ENCODE assay signal across 10 cellular contexts in genomic region chr5:95697781-95698681, GRCh38. TPM values are rescaled to one million over a fixed set of nuclear protein-coding genes. Genes with fewer than 3 reads are reported as not detected.
DNase-seq lines count a peak whose midpoint lies in the region; ATAC-seq and TF ChIP-seq lines count a peak whose summit lies in the region.
"Had no signal": no experiment of that assay in that cellular context is flagged by ENCODE, and none has a peak within 500 bp of the region (broad histone marks: within the 10 kb centered on the region; RNA-seq: fewer than 3 reads in every experiment).

No MANE protein-coding gene starts in this region.

- no peak overlapping the region for H4K12ac ChIP-seq in trophoblast cell (ENCODE audit: low read depth, low read length)

- H4K91ac ChIP-seq in trophoblast cell (ENCODE audit: low read depth, low read length) = peak overlapping the region; percentile 11

- no peak overlapping the region for H2AK5ac ChIP-seq in trophoblast cell (ENCODE audit: low read length)

- H2AFZ ChIP-seq in PC-3 (ENCODE audit: low read length) = peak overlapping the region; percentile 7; the same call in 1 of the 2 replicates
- H2AFZ ChIP-seq in trophoblast cell (ENCODE audit: insufficient read depth, low read length, poor library complexity) = no peak overlapping the region

- ATAC-seq in PC-3 (peak; percentile 29; the same call in 1 of the 2 replicates), HG02870 (IDR thresholded peaks at IDR 0.05; ENCODE audit: unreplicated experiment) (no peak), left cardiac atrium (no peak), GM18520 (IDR thresholded peaks at IDR 0.05; ENCODE audit: unreplicated experiment) (no peak)
- ATAC-seq: CD8-positive, alpha-beta T cell had no signal

- TF ChIP-seq CTCF in PC-3 (conservative IDR thresholded peaks at IDR 0.05; ENCODE audit: low read depth, low read length) = no peak

- H4K20me1 ChIP-seq in PC-3 (ENCODE audit: low read length) = no peaks in the 10 kb centered on the region

- CTCF ChIA-PET in PC-3 (lab: Charles Lee) = no interaction called here

- H3K27ac ChIP-seq in PC-3 (ENCODE audit: low read length) (no peak overlapping the region), trophoblast cell (ENCODE audit: low read depth, low read length) (peak overlapping the region; percentile 94)
- H3K27ac ChIP-seq: right atrium auricular region had no signal

- H3K4me2 ChIP-seq in PC-3 (ENCODE audit: low read length) (no peak overlapping the region), trophoblast cell (ENCODE audit: low read length) (no peak overlapping the region)

- H3K4me1 ChIP-seq in PC-3 (ENCODE audit: insufficient read depth, low read length) (peaks cover 6% of the 10 kb centered on the region; the same call in 1 of the 2 replicates), trophoblast cell (ENCODE audit: control insufficient read depth in 1 of 2, insufficient read depth in 2 of 2, low read length in 2 of 2) (peaks cover 13 to 15% of the 10 kb centered on the region in 2 experiments)
- H3K4me1 ChIP-seq: right atrium auricular region had no signal

- H3K9ac ChIP-seq in PC-3 (ENCODE audit: low read length) (no peak overlapping the region), trophoblast cell (ENCODE audit: low read length) (no peak overlapping the region)

- BruUV-seq in PC-3 (replicated peaks; lab: Mats Ljungman, UMichigan) = no TSS peak

- H3K4ac ChIP-seq in trophoblast cell (ENCODE audit: low read depth, low read length) = no peak overlapping the region

- no peak overlapping the region for H3K14ac ChIP-seq in trophoblast cell (ENCODE audit: low read length)

- H3K79me1 ChIP-seq in trophoblast cell (ENCODE audit: low read length) = peaks cover 39% of the 10 kb centered on the region

- no peaks in the 10 kb centered on the region for H3K9me2 ChIP-seq in PC-3 (replicated peaks; ENCODE audit: low read length)

- DNase-seq in EH (ENCODE audit: low read depth) = peak; percentile 72
- DNase-seq in PC-3 = peak; percentile 40
- peak; percentile 10 for DNase-seq in fibroblast of peridontal ligament (ENCODE audit: extremely low read depth)
- DNase-seq in trophoblast cell = peak; percentile 87 to 98
- DNase-seq in left cardiac atrium = no peak
- DNase-seq: CD8-positive, alpha-beta T cell; NCI-H748 treated with DMSO at 0.1 percent for 48 hours had no signal

- no peak overlapping the region for H3K18ac ChIP-seq in trophoblast cell (ENCODE audit: low read length)

- H3K36me3 ChIP-seq in PC-3 (ENCODE audit: low read depth, low read length) (no peaks in the 10 kb centered on the region), trophoblast cell (ENCODE audit: control insufficient read depth in 1 of 2, insufficient read depth in 2 of 2, low read length in 2 of 2) (peaks cover 0 to 2% of the 10 kb centered on the region in 2 experiments)
- H3K36me3 ChIP-seq: right atrium auricular region had no signal

- H2BK12ac ChIP-seq in trophoblast cell (ENCODE audit: low read length) = no peak overlapping the region

- POLR2A ChIA-PET in PC-3 (lab: Charles Lee; ENCODE audit: unreplicated experiment) = no interaction called here

- no peak overlapping the region for H3K4me3 ChIP-seq in PC-3 (ENCODE audit: low read length)
- H3K4me3 ChIP-seq in trophoblast cell (ENCODE audit: low read depth, low read length) = no peak overlapping the region
- H3K4me3 ChIP-seq: right atrium auricular region had no signal

- WGBS in trophoblast cell (ENCODE audit: extremely low coverage, insufficient coverage, insufficient read length) = no CpG with 5 or more reads among the region's 7 CpGs

- peak overlapping the region; percentile 15 for H2BK120ac ChIP-seq in trophoblast cell (ENCODE audit: insufficient read depth, low read length, poor library complexity)

- no peaks in the 10 kb centered on the region for H3F3A ChIP-seq in PC-3 (ENCODE audit: low read length, unreplicated experiment)

- intact Hi-C loops in PC-3 (cut with micrococcal nuclease) (no loop called here), left cardiac atrium (cut with DNase I) (no loop called here)

- no peaks in the 10 kb centered on the region for H3K9me3 ChIP-seq in PC-3 (ENCODE audit: low read length)
- no peaks in the 10 kb centered on the region for H3K9me3 ChIP-seq in trophoblast cell (ENCODE audit: insufficient read depth, low read depth, low read length)
- H3K9me3 ChIP-seq: right atrium auricular region had no signal

- H3K79me2 ChIP-seq in PC-3 (ENCODE audit: low read length) (no peaks in the 10 kb centered on the region), trophoblast cell (ENCODE audit: control insufficient read depth, insufficient read depth, low read length, poor library complexity) (peaks cover 13% of the 10 kb centered on the region)

- H3K23ac ChIP-seq in trophoblast cell (ENCODE audit: low read length) = no peak overlapping the region

- H2BK5ac ChIP-seq in trophoblast cell (ENCODE audit: low read depth, low read length, poor library complexity) = peak overlapping the region; percentile 79

- no peak overlapping the region for H4K8ac ChIP-seq in trophoblast cell (ENCODE audit: low read depth, low read length)

- H3K27me3 ChIP-seq in PC-3 (ENCODE audit: low read length) (no peaks in the 10 kb centered on the region), trophoblast cell (ENCODE audit: insufficient read depth, low read length) (no peaks in the 10 kb centered on the region)
- H3K27me3 ChIP-seq: right atrium auricular region had no signal

RNA-seq across cellular contexts. Expression of gene SPATA9, which starts 15.2 kb away (rescaled TPM):
- not detected in 2 replicates for total RNA-seq in PC-3 (2014; rRNA removed)
- 0.50 and 0.51 TPM in 2 replicates for polyA plus RNA-seq in trophoblast cell (2013)
- total RNA-seq in left cardiac atrium = under 1 TPM; 0.21 to 0.47 TPM
- total RNA-seq: CD8-positive, alpha-beta T cell had no signal

RNA-seq across cellular contexts. Expression of gene RHOBTB3, which starts 33.1 kb away (rescaled TPM):
- 14.2 and 16.3 TPM in 2 replicates for total RNA-seq in PC-3 (2014; rRNA removed)
- polyA plus RNA-seq in trophoblast cell (2013) = 333 and 351 TPM in 2 replicates
- total RNA-seq in left cardiac atrium = 100 to 1,000 TPM; 101 to 110 TPM

RNA-seq across cellular contexts. Expression of gene RFESD, which starts 51.5 kb away (rescaled TPM):
- 0.36 and 2.4 TPM in 2 replicates for total RNA-seq in PC-3 (2014; rRNA removed)
- polyA plus RNA-seq in trophoblast cell (2013) = 3.5 and 3.6 TPM in 2 replicates
- total RNA-seq in left cardiac atrium = 1 to 10 TPM; 2.5 to 4.3 TPM
